ENCODE assay signal across 21 cellular contexts in genomic region chr10:34016541-34016940, GRCh38.
DNase-seq lines count a peak whose midpoint lies in the region; ATAC-seq and TF ChIP-seq lines count a peak whose summit lies in the region.
"Had no signal": no experiment of that assay in that cellular context is flagged by ENCODE, and none has a peak within 500 bp of the region (broad histone marks: within the 10 kb centered on the region; RNA-seq: fewer than 3 reads in every experiment).

No MANE protein-coding gene starts in this region.

- no TSS peak for BruUV-seq in PC-3 (replicated peaks; lab: Mats Ljungman, UMichigan)

- no peak overlapping the region for H2AFZ ChIP-seq in PC-3 (ENCODE audit: low read length)

- H3K9me3 ChIP-seq in HAP-1 (no peaks in the 10 kb centered on the region), PC-3 (ENCODE audit: low read length) (no peaks in the 10 kb centered on the region)
- H3K9me3 ChIP-seq: BLaER1 had no signal

- no peak overlapping the region for H3K27ac ChIP-seq in PC-3 (ENCODE audit: low read length)
- H3K27ac ChIP-seq: 22Rv1, BLaER1 had no signal

- H3K9me2 ChIP-seq in PC-3 (replicated peaks; ENCODE audit: low read length), result no peaks in the 10 kb centered on the region

- no peaks in the 10 kb centered on the region for H3K36me3 Mint-ChIP-seq in chondrocyte (ENCODE audit: low read depth)
- no peaks in the 10 kb centered on the region for H3K36me3 Mint-ChIP-seq in mesothelial cell of epicardium
- H3K36me3 Mint-ChIP-seq: CD14-positive monocyte had no signal

- H3K36me3 ChIP-seq in HAP-1 (replicated peaks), result no peaks in the 10 kb centered on the region
- H3K36me3 ChIP-seq in PC-3 (ENCODE audit: low read depth, low read length), result no peaks in the 10 kb centered on the region
- H3K36me3 ChIP-seq: BLaER1 had no signal

- H3K4me1 Mint-ChIP-seq in chondrocyte (ENCODE audit: low read depth) (peaks cover 6% of the 10 kb centered on the region), mesothelial cell of epicardium (peaks cover 12% of the 10 kb centered on the region)
- H3K4me1 Mint-ChIP-seq: B cell; CD8-positive, alpha-beta memory T cell had no signal

- H3K79me2 ChIP-seq in PC-3 (ENCODE audit: low read length), result no peaks in the 10 kb centered on the region

- H3K4me3 Mint-ChIP-seq in chondrocyte (ENCODE audit: unreplicated experiment), result no peak overlapping the region
- no peak overlapping the region for H3K4me3 Mint-ChIP-seq in mesothelial cell of epicardium
- H3K4me3 Mint-ChIP-seq: B cell; CD14-positive monocyte; CD4-positive, alpha-beta T cell had no signal

- DNase-seq in HAP-1 (ENCODE audit: low spot score in 2 of 2) (peak; percentile 58 to 70), PC-3 (peak; percentile 34), chondrocyte (ENCODE audit: low spot score) (no peak), retinal pigment epithelial cell (ENCODE audit: low read depth) (peak; percentile 8), mesothelial cell of epicardium (ENCODE audit: low spot score in 2 of 2, unreplicated experiment in 2 of 2) (no peak), C1 segment of cervical spinal cord (lab: John Stamatoyannopoulos, UW) (no peak)
- DNase-seq: CD4-positive, alpha-beta T cell; CD8-positive, alpha-beta memory T cell; DMS 273 treated with DMSO at 0.1 percent for 48 hours; DMS79; EL; GDM1; GOT3; HCEC 1CT had no signal

- CTCF ChIA-PET in PC-3 (lab: Charles Lee), result interaction anchor here (0.6 kb wide), 2 partner anchors 15 to 356 kb away, joined by 6 to 9 read pairs; no protein-coding TSS in a partner anchor

- H3K27ac Mint-ChIP-seq in chondrocyte (ENCODE audit: unreplicated experiment) (peak overlapping the region; percentile 10), mesothelial cell of epicardium (no peak overlapping the region)
- H3K27ac Mint-ChIP-seq: B cell; CD4-positive, alpha-beta T cell; CD8-positive, alpha-beta memory T cell had no signal

- TF ChIP-seq CTCF in PC-3 (conservative IDR thresholded peaks at IDR 0.05; ENCODE audit: low read depth, low read length) (no peak), chondrocyte (IDR thresholded peaks at IDR 0.05) (no peak), retinal pigment epithelial cell (conservative IDR thresholded peaks at IDR 0.05; ENCODE audit: low read depth, low read length) (no peak), mesothelial cell of epicardium (IDR thresholded peaks at IDR 0.05; ENCODE audit: unreplicated experiment) (no peak)

- no peaks in the 10 kb centered on the region for H3K27me3 Mint-ChIP-seq in chondrocyte (ENCODE audit: low read depth)
- H3K27me3 Mint-ChIP-seq in mesothelial cell of epicardium (ENCODE audit: low read depth), result peaks cover 11% of the 10 kb centered on the region
- H3K27me3 Mint-ChIP-seq: B cell had no signal

- no peaks in the 10 kb centered on the region for H3F3A ChIP-seq in PC-3 (ENCODE audit: low read length, unreplicated experiment)

- H3K4me3 ChIP-seq in HAP-1, result no peak overlapping the region
- H3K4me3 ChIP-seq in PC-3 (ENCODE audit: low read length), result no peak overlapping the region
- no peak overlapping the region for H3K4me3 ChIP-seq in retinal pigment epithelial cell (ENCODE audit: low read length)
- H3K4me3 ChIP-seq: BLaER1, GM12878 had no signal

- in situ Hi-C loops in HAP-1 (cut with MboI; ENCODE audit: low sequenced_read_pairs), result no loop called here

- ATAC-seq in PC-3 (no peak), GM21390 (IDR thresholded peaks at IDR 0.05; ENCODE audit: unreplicated experiment) (no peak), HG02759 (IDR thresholded peaks at IDR 0.05; ENCODE audit: unreplicated experiment) (no peak)

- POLR2A ChIA-PET in PC-3 (lab: Charles Lee; ENCODE audit: unreplicated experiment), result no interaction called here

- H4K20me1 ChIP-seq in PC-3 (ENCODE audit: low read length), result no peaks in the 10 kb centered on the region
- H4K20me1 ChIP-seq: BLaER1 had no signal

- H3K4me2 ChIP-seq in PC-3 (ENCODE audit: low read length), result no peak overlapping the region
- H3K4me2 ChIP-seq: BLaER1 had no signal

- intact Hi-C loops in PC-3 (cut with micrococcal nuclease), result no loop called here

- H3K4me1 ChIP-seq in HAP-1 (peaks cover 3% of the 10 kb centered on the region; the same call in 1 of the 2 replicates), PC-3 (ENCODE audit: insufficient read depth, low read length) (peaks cover 4% of the 10 kb centered on the region)
- H3K4me1 ChIP-seq: BLaER1 had no signal

- H3K27me3 ChIP-seq in HAP-1 (ENCODE audit: low read depth), result no peaks in the 10 kb centered on the region
- no peaks in the 10 kb centered on the region for H3K27me3 ChIP-seq in PC-3 (ENCODE audit: low read length)
- H3K27me3 ChIP-seq: BLaER1 had no signal

- H3K9me3 Mint-ChIP-seq in chondrocyte (ENCODE audit: low read depth), result no peaks in the 10 kb centered on the region
- H3K9me3 Mint-ChIP-seq in mesothelial cell of epicardium, result peaks cover 4% of the 10 kb centered on the region
- H3K9me3 Mint-ChIP-seq: CD4-positive, alpha-beta T cell had no signal

- no peak overlapping the region for H3K9ac ChIP-seq in PC-3 (ENCODE audit: low read length)
- H3K9ac ChIP-seq: BLaER1 had no signal

Comparison
In these comparisons a context has a peak if more than half of its experiments do, and no peak if none do; other contexts are left out.
1. DNase-seq: peak in HAP-1 (2 of 2), PC-3 (single experiment) and retinal pigment epithelial cell (single experiment); none in chondrocyte (single experiment), mesothelial cell of epicardium (0 of 2) and C1 segment of cervical spinal cord (0 of 14).